In genomic region chr22:44951510-44951816, GRCh38 we compare ENCODE assay signal across 33 cellular contexts. TPM values are rescaled to one million over a fixed set of nuclear protein-coding genes. Genes with fewer than 3 reads are reported as not detected.
"Had no signal": no experiment of that assay in that cellular context is flagged by ENCODE, and none has a peak within 500 bp of the region (broad histone marks: within the 10 kb centered on the region; RNA-seq: fewer than 3 reads in every experiment).

No MANE protein-coding gene starts in this region.

- H3K36me3 ChIP-seq: ascending aorta, breast epithelium, cardiac muscle cell, colonic mucosa, heart left ventricle had no signal

- H3K36me3 Mint-ChIP-seq: activated CD4-positive, alpha-beta memory T cell treated with anti-CD3 and anti-CD28 coated beads for 36 hours; activated CD8-positive, alpha-beta memory T cell treated with anti-CD3 and anti-CD28 coated beads, Interleukin-2, amount 10 ng/mL, durations not matched to agents 7 days and 5 days; activated naive CD4-positive, alpha-beta T cell treated with anti-CD3 and anti-CD28 coated beads, Interleukin-2, amount 10 ng/mL, durations not matched to agents 7 days and 5 days; activated naive CD4-positive, alpha-beta T cell treated with anti-CD3 and anti-CD28 coated beads, Interleukin-2, amount 50 U/mL, for 72 hours; activated naive CD8-positive, alpha-beta T cell treated with anti-CD3 and anti-CD28 coated beads, Interleukin-2, amount 10 ng/mL, durations not matched to agents 7 days and 5 days had no signal

- H3K4me1 Mint-ChIP-seq: activated CD4-positive, alpha-beta T cell treated with anti-CD3 and anti-CD28 coated beads for 36 hours; activated CD4-positive, alpha-beta T cell treated with anti-CD3 and anti-CD28 coated beads, Interleukin-2, amount 10 ng/mL, durations not matched to agents 24 days and 14 days; activated CD8-positive, alpha-beta memory T cell treated with anti-CD3 and anti-CD28 coated beads, Interleukin-2, amount 10 ng/mL, durations not matched to agents 7 days and 5 days; activated naive CD4-positive, alpha-beta T cell treated with anti-CD3 and anti-CD28 coated beads, Interleukin-2, amount 10 ng/mL, durations not matched to agents 7 days and 5 days; activated naive CD8-positive, alpha-beta T cell treated with anti-CD3 and anti-CD28 coated beads, Interleukin-2, amount 10 ng/mL, durations not matched to agents 7 days and 5 days had no signal

- H3K27me3 ChIP-seq: ascending aorta, breast epithelium, cardiac muscle cell, colonic mucosa had no signal

- H3K4me1 ChIP-seq: ascending aorta, breast epithelium, colonic mucosa, heart left ventricle had no signal

- H3K27ac ChIP-seq: ascending aorta, breast epithelium, cardiac muscle cell, colonic mucosa, heart left ventricle, WERI-Rb-1 had no signal

- H3K4me3 Mint-ChIP-seq: activated CD4-positive, alpha-beta memory T cell treated with anti-CD3 and anti-CD28 coated beads for 36 hours; activated CD4-positive, alpha-beta T cell treated with anti-CD3 and anti-CD28 coated beads for 36 hours; activated CD4-positive, alpha-beta T cell treated with anti-CD3 and anti-CD28 coated beads, Interleukin-2, amount 10 ng/mL, durations not matched to agents 24 days and 14 days; activated CD8-positive, alpha-beta memory T cell treated with anti-CD3 and anti-CD28 coated beads, Interleukin-2, amount 10 ng/mL, durations not matched to agents 7 days and 5 days; activated CD8-positive, alpha-beta T cell treated with anti-CD3 and anti-CD28 coated beads, Interleukin-2, amount 10 ng/mL, durations not matched to agents 7 days and 5 days; activated naive CD4-positive, alpha-beta T cell treated with anti-CD3 and anti-CD28 coated beads, Interleukin-2, amount 10 ng/mL, durations not matched to agents 7 days and 5 days; activated naive CD8-positive, alpha-beta T cell treated with anti-CD3 and anti-CD28 coated beads, Interleukin-2, amount 10 ng/mL, durations not matched to agents 7 days and 5 days; activated T-cell treated with anti-CD3 and anti-CD28 coated beads, Interleukin-2, amount 50 U/mL, for 72 hours; brain; T-helper 17 cell; T-helper 2 cell treated with Interferon-gamma antibody and Interleukin-4, amounts not matched to agents 5 μg/mL and 100 μg/mL, for 36 hours had no signal

- ATAC-seq: activated CD4-positive, alpha-beta T cell treated with anti-CD3 and anti-CD28 coated beads for 36 hours; activated CD8-positive, alpha-beta memory T cell treated with anti-CD3 and anti-CD28 coated beads, Interleukin-2, amount 10 ng/mL, durations not matched to agents 7 days and 5 days; activated CD8-positive, alpha-beta T cell treated with anti-CD3 and anti-CD28 coated beads, Interleukin-2, amount 10 ng/mL, durations not matched to agents 7 days and 5 days; activated naive CD4-positive, alpha-beta T cell treated with anti-CD3 and anti-CD28 coated beads, Interleukin-2, amount 50 U/mL, for 72 hours; activated T-cell treated with anti-CD3 and anti-CD28 coated beads, Interleukin-2, amount 50 U/mL, for 72 hours; esophagus mucosa; heart left ventricle; T-helper 17 cell had no signal

- H3K4me3 ChIP-seq: ascending aorta, breast epithelium, cardiac muscle cell, colonic mucosa, heart left ventricle had no signal

- H3K27me3 Mint-ChIP-seq: activated CD4-positive, alpha-beta T cell treated with anti-CD3 and anti-CD28 coated beads, Interleukin-2, amount 10 ng/mL, durations not matched to agents 24 days and 14 days; brain had no signal

- H3K9me3 ChIP-seq: ascending aorta, colonic mucosa had no signal

- DNase-seq: activated CD4-positive, alpha-beta memory T cell treated with anti-CD3 and anti-CD28 coated beads for 36 hours; activated CD4-positive, alpha-beta T cell treated with anti-CD3 and anti-CD28 coated beads for 36 hours; activated CD4-positive, alpha-beta T cell treated with anti-CD3 and anti-CD28 coated beads, Interleukin-2, amount 10 ng/mL, durations not matched to agents 24 days and 14 days; activated CD4-positive, CD25-positive, alpha-beta regulatory T cell; activated CD4-positive, CD25-positive, alpha-beta regulatory T cell treated with anti-CD3 and anti-CD28 coated beads, Interleukin-2, amount 50 U/mL, for 72 hours; activated CD8-positive, alpha-beta memory T cell treated with anti-CD3 and anti-CD28 coated beads, Interleukin-2, amount 10 ng/mL, durations not matched to agents 7 days and 5 days; activated CD8-positive, alpha-beta memory T cell treated with anti-CD3 and anti-CD28 coated beads, Interleukin-2, amount 50 U/mL, for 4 hours; activated CD8-positive, alpha-beta T cell treated with anti-CD3 and anti-CD28 coated beads, Interleukin-2, amount 10 ng/mL, durations not matched to agents 7 days and 5 days; activated gamma-delta T cell; activated naive CD4-positive, alpha-beta T cell; activated naive CD4-positive, alpha-beta T cell treated with anti-CD3 and anti-CD28 coated beads, Interleukin-2, amount 10 ng/mL, durations not matched to agents 7 days and 5 days; activated naive CD8-positive, alpha-beta T cell treated with anti-CD3 and anti-CD28 coated beads, Interleukin-2, amount 10 ng/mL, durations not matched to agents 7 days and 5 days; activated T-cell treated with anti-CD3 and anti-CD28 coated beads, Interleukin-2, amount 50 U/mL, for 1 hour; activated T-cell treated with anti-CD3 and anti-CD28 coated beads, Interleukin-2, amount 50 U/mL, for 72 hours; central memory CD4-positive, alpha-beta T cell; cerebellar nuclear complex; colonic mucosa; effector CD8-positive, alpha-beta T cell; foreskin fibroblast; glutamatergic neuron; T-helper 1 cell; T-helper 17 cell; T1000; WERI-Rb-1 had no signal

- H3K9me3 Mint-ChIP-seq: activated CD4-positive, alpha-beta T cell treated with anti-CD3 and anti-CD28 coated beads, Interleukin-2, amount 10 ng/mL, durations not matched to agents 24 days and 14 days; activated naive CD4-positive, alpha-beta T cell treated with anti-CD3 and anti-CD28 coated beads, Interleukin-2, amount 10 ng/mL, durations not matched to agents 7 days and 5 days; activated naive CD4-positive, alpha-beta T cell treated with anti-CD3 and anti-CD28 coated beads, Interleukin-2, amount 50 U/mL, for 72 hours; activated naive CD8-positive, alpha-beta T cell treated with anti-CD3 and anti-CD28 coated beads, Interleukin-2, amount 10 ng/mL, durations not matched to agents 7 days and 5 days; T-helper 2 cell treated with Interferon-gamma antibody and Interleukin-4, amounts not matched to agents 5 μg/mL and 100 μg/mL, for 36 hours had no signal

- H3K27ac Mint-ChIP-seq: activated CD4-positive, alpha-beta memory T cell treated with anti-CD3 and anti-CD28 coated beads for 36 hours; activated CD4-positive, alpha-beta T cell treated with anti-CD3 and anti-CD28 coated beads for 36 hours; activated CD4-positive, alpha-beta T cell treated with anti-CD3 and anti-CD28 coated beads, Interleukin-2, amount 10 ng/mL, durations not matched to agents 24 days and 14 days; activated CD8-positive, alpha-beta memory T cell treated with anti-CD3 and anti-CD28 coated beads, Interleukin-2, amount 10 ng/mL, durations not matched to agents 7 days and 5 days; activated CD8-positive, alpha-beta T cell treated with anti-CD3 and anti-CD28 coated beads, Interleukin-2, amount 10 ng/mL, durations not matched to agents 7 days and 5 days; activated naive CD4-positive, alpha-beta T cell treated with anti-CD3 and anti-CD28 coated beads, Interleukin-2, amount 10 ng/mL, durations not matched to agents 7 days and 5 days; activated naive CD4-positive, alpha-beta T cell treated with anti-CD3 and anti-CD28 coated beads, Interleukin-2, amount 50 U/mL, for 72 hours; activated naive CD8-positive, alpha-beta T cell treated with anti-CD3 and anti-CD28 coated beads, Interleukin-2, amount 10 ng/mL, durations not matched to agents 7 days and 5 days; activated T-cell treated with anti-CD3 and anti-CD28 coated beads, Interleukin-2, amount 50 U/mL, for 72 hours; T-helper 17 cell; T-helper 2 cell treated with Interferon-gamma antibody and Interleukin-4, amounts not matched to agents 5 μg/mL and 100 μg/mL, for 36 hours had no signal

- FAIRE-seq: frontal cortex had no signal

RNA-seq across cellular contexts. Expression of gene PHF21B, which starts 58.3 kb away (rescaled TPM):
- total RNA-seq: activated CD4-positive, alpha-beta memory T cell treated with anti-CD3 and anti-CD28 coated beads for 36 hours; activated CD4-positive, alpha-beta T cell treated with anti-CD3 and anti-CD28 coated beads for 36 hours; activated naive CD8-positive, alpha-beta T cell treated with anti-CD3 and anti-CD28 coated beads, Interleukin-2, amount 10 ng/mL, durations not matched to agents 7 days and 5 days; ascending aorta; colonic mucosa; esophagus mucosa; T-helper 17 cell had no signal
